24 cellular contexts compared by ENCODE assay signal in the genomic region with DNA sequence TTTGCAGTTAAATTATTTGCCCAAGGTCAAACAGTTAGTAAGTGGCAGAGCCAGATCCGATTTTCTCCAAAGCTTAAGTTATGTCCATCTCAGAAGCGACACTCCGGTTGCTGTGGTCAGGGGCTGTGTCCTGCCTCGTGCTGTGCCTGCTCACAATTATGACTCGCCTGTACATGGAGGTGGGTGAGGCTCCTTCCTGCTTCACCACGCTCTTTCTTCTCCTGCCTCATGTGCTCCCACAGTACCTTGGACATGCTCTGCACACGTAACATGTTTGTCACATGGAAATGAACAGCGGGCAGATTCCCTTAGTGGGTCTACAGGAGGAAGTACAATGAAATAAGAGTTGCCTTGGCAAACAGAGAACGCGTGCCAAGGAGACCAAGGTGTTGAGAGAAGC.
DNase-seq lines count a peak whose midpoint lies in the region; ATAC-seq, FAIRE-seq and TF ChIP-seq lines count a peak whose summit lies in the region.
"Had no signal": no experiment of that assay in that cellular context is flagged by ENCODE, and none has a peak within 500 bp of the region (broad histone marks: within the 10 kb centered on the region; RNA-seq: fewer than 3 reads in every experiment).

No MANE protein-coding gene starts in this region.

- H4K5ac ChIP-seq in H1 (ENCODE audit: insufficient read length, low read depth, low read length), result no peak overlapping the region

- no peak overlapping the region for H3K23ac ChIP-seq in H1 (ENCODE audit: insufficient read length)

- no peak overlapping the region for H3K27ac Mint-ChIP-seq in activated CD8-positive, alpha-beta memory T cell treated with anti-CD3 and anti-CD28 coated beads, Interleukin-2, amount 10 ng/mL, durations not matched to agents 7 days and 5 days
- H3K27ac Mint-ChIP-seq in osteocyte (ENCODE audit: unreplicated experiment), result no peak overlapping the region
- H3K27ac Mint-ChIP-seq in activated naive CD4-positive, alpha-beta T cell treated with anti-CD3 and anti-CD28 coated beads, Interleukin-2, amount 50 U/mL, for 72 hours, result peak overlapping the region in 1 of 2 donors; percentile 1
- H3K27ac Mint-ChIP-seq: B cell; CD4-positive, alpha-beta T cell; GM23338 had no signal

- no peaks in the 10 kb centered on the region for H3K23me2 ChIP-seq in H1 (ENCODE audit: low read depth, low read length)

- H3K79me2 ChIP-seq in H1 (ENCODE audit: control insufficient read depth in 1 of 2, insufficient read depth in 2 of 2, low read length in 2 of 2), result no peaks in the 10 kb centered on the region

- H3K9ac ChIP-seq in H1 (replicated peaks in 1 of 4; ENCODE audit: extremely low read depth in 1 of 4, low read depth in 3 of 4, low read length in 3 of 4), result no peak overlapping the region
- H3K9ac ChIP-seq: BLaER1 had no signal

- H3K9me3 Mint-ChIP-seq in activated CD8-positive, alpha-beta memory T cell treated with anti-CD3 and anti-CD28 coated beads, Interleukin-2, amount 10 ng/mL, durations not matched to agents 7 days and 5 days (ENCODE audit: low read depth), result no peaks in the 10 kb centered on the region
- no peaks in the 10 kb centered on the region for H3K9me3 Mint-ChIP-seq in osteocyte (ENCODE audit: unreplicated experiment)
- H3K9me3 Mint-ChIP-seq in activated naive CD4-positive, alpha-beta T cell treated with anti-CD3 and anti-CD28 coated beads, Interleukin-2, amount 50 U/mL, for 72 hours, result no peaks in the 10 kb centered on the region
- H3K9me3 Mint-ChIP-seq: CD4-positive, alpha-beta T cell; CD8-positive, alpha-beta memory T cell; GM23338 had no signal

- H3K56ac ChIP-seq in H1 (replicated peaks; ENCODE audit: insufficient read length, low read depth, low read length), result no peak overlapping the region

- H4K20me1 ChIP-seq in H1 (replicated peaks in 1 of 2; ENCODE audit: control insufficient read depth in 1 of 2, insufficient read depth in 2 of 2, low read length in 2 of 2), result no peaks in the 10 kb centered on the region
- H4K20me1 ChIP-seq: BLaER1 had no signal

- TF ChIP-seq RAD21 in H1 (IDR thresholded peaks at IDR 0.05 in 1 of 2, conservative IDR thresholded peaks at IDR 0.05 in 1 of 2; ENCODE audit: low read depth in 2 of 2, low read length in 2 of 2), result no peak

- no peak overlapping the region for H3K4me3 ChIP-seq in H1 (ENCODE audit: extremely low read depth in 1 of 4, insufficient read depth in 2 of 4, low read depth in 3 of 4, low read length in 4 of 4)
- H3K4me3 ChIP-seq in mucosa of descending colon, result no peak overlapping the region
- no peak overlapping the region for H3K4me3 ChIP-seq in heart right ventricle
- H3K4me3 ChIP-seq: BLaER1, GM23338 had no signal

- no peak overlapping the region for H3K4me3 Mint-ChIP-seq in activated CD8-positive, alpha-beta memory T cell treated with anti-CD3 and anti-CD28 coated beads, Interleukin-2, amount 10 ng/mL, durations not matched to agents 7 days and 5 days
- H3K4me3 Mint-ChIP-seq in osteocyte (ENCODE audit: unreplicated experiment), result no peak overlapping the region
- H3K4me3 Mint-ChIP-seq: B cell; CD14-positive monocyte; CD4-positive, alpha-beta T cell; CD8-positive, alpha-beta memory T cell; GM23338 had no signal

- no peak overlapping the region for H2BK20ac ChIP-seq in H1 (ENCODE audit: low read length)

- WGBS in H1 (ENCODE audit: extremely low coverage in 1 of 2, insufficient coverage in 1 of 2, insufficient read length in 1 of 2, insufficient replicate concordance in 2 of 2, low coverage in 1 of 2, low lambda C conversion rate in 2 of 2, missing lambda C conversion rate in 1 of 2), 2 experiments, result 90% methylated on average over 10 of the region's 10 CpGs; no CpG with 5 or more reads in 1 of the 2 experiments
- 93 to 97% methylated on average over 10 of the region's 10 CpGs for WGBS in heart right ventricle, 2 donors

- no peak overlapping the region for H3K18ac ChIP-seq in H1 (ENCODE audit: extremely low read depth, low read length)

- H2BK5ac ChIP-seq in H1 (ENCODE audit: low read depth, low read length), result no peak overlapping the region

- no peak overlapping the region for H3K14ac ChIP-seq in H1 (ENCODE audit: insufficient read length)

- H4K8ac ChIP-seq in H1 (ENCODE audit: extremely low read depth, insufficient read depth, low read length), result no peak overlapping the region

- no peak overlapping the region for H2AFZ ChIP-seq in H1 (ENCODE audit: low read length)
- H2AFZ ChIP-seq: GM23338 had no signal

- H3K36me3 Mint-ChIP-seq in activated CD8-positive, alpha-beta memory T cell treated with anti-CD3 and anti-CD28 coated beads, Interleukin-2, amount 10 ng/mL, durations not matched to agents 7 days and 5 days, result no peaks in the 10 kb centered on the region
- H3K36me3 Mint-ChIP-seq in osteocyte (ENCODE audit: unreplicated experiment), result no peaks in the 10 kb centered on the region
- H3K36me3 Mint-ChIP-seq in activated naive CD4-positive, alpha-beta T cell treated with anti-CD3 and anti-CD28 coated beads, Interleukin-2, amount 50 U/mL, for 72 hours, result no peaks in the 10 kb centered on the region
- H3K36me3 Mint-ChIP-seq: CD14-positive monocyte; CD8-positive, alpha-beta memory T cell had no signal

- H2BK120ac ChIP-seq in H1 (replicated peaks; ENCODE audit: low read depth, low read length), result no peak overlapping the region

- H3K27me3 Mint-ChIP-seq in activated CD8-positive, alpha-beta memory T cell treated with anti-CD3 and anti-CD28 coated beads, Interleukin-2, amount 10 ng/mL, durations not matched to agents 7 days and 5 days, result peaks cover 3% of the 10 kb centered on the region
- no peaks in the 10 kb centered on the region for H3K27me3 Mint-ChIP-seq in osteocyte (ENCODE audit: unreplicated experiment)
- H3K27me3 Mint-ChIP-seq: B cell; CD4-positive, alpha-beta T cell had no signal

- H2BK15ac ChIP-seq in H1 (ENCODE audit: low read length), result no peak overlapping the region

- no peak overlapping the region for H3K27ac ChIP-seq in H1 (ENCODE audit: low read depth, low read length)
- H3K27ac ChIP-seq in heart right ventricle, result no peak overlapping the region
- H3K27ac ChIP-seq: 22Rv1, BLaER1 had no signal

- intact Hi-C loops in mucosa of descending colon (cut with DNase I, micrococcal nuclease), result no loop called here
- intact Hi-C loops in heart right ventricle (cut with DNase I), result no loop called here

- H3K79me1 ChIP-seq in H1 (ENCODE audit: low read depth, low read length), result no peaks in the 10 kb centered on the region

- DNase-seq in activated CD8-positive, alpha-beta memory T cell treated with anti-CD3 and anti-CD28 coated beads for 24 hours, result peak; percentile 21
- no peak for DNase-seq in activated CD8-positive, alpha-beta memory T cell treated with anti-CD3 and anti-CD28 coated beads, Interleukin-2, amount 10 ng/mL, durations not matched to agents 7 days and 5 days
- DNase-seq in HTR-8/SVneo (ENCODE audit: insufficient read length, low spot score), result no peak
- no peak for DNase-seq in H1 (ENCODE audit: low read depth in 1 of 2, low spot score in 2 of 2)
- DNase-seq in osteocyte (ENCODE audit: extremely low spot score, unreplicated experiment), result peak; percentile 67
- no peak for DNase-seq in activated naive CD4-positive, alpha-beta T cell treated with anti-CD3 and anti-CD28 coated beads, Interleukin-2, amount 50 U/mL, for 72 hours (ENCODE audit: low spot score in 2 of 2)
- no peak for DNase-seq in mucosa of descending colon
- no peak for DNase-seq in heart right ventricle
- DNase-seq: CD4-positive, alpha-beta T cell; CD8-positive, alpha-beta memory T cell; DMS 273 treated with DMSO at 0.1 percent for 48 hours; DMS79; GF-D8; HCEC 1CT had no signal

- CTCF ChIA-PET in activated CD8-positive, alpha-beta memory T cell treated with anti-CD3 and anti-CD28 coated beads, Interleukin-2, amount 10 ng/mL, durations not matched to agents 7 days and 5 days (lab: Charles Lee), result no interaction called here
- CTCF ChIA-PET in H1 (lab: Charles Lee; ENCODE audit: partially characterized antibody), result no interaction called here

- peak overlapping the region; percentile 78; the same call in 1 of the 2 replicates for H2AK5ac ChIP-seq in H1 (ENCODE audit: low read depth, low read length)

- H4K91ac ChIP-seq in H1 (replicated peaks; ENCODE audit: insufficient read length, low read length), result no peak overlapping the region

- H3K4me1 ChIP-seq in H1 (replicated peaks in 1 of 4; ENCODE audit: control insufficient read depth in 3 of 4, insufficient read depth in 4 of 4, low read length in 3 of 4) (0 out of 7 replicates have a peak, but pooled peaks cover 0 to 2% (median 0%) of the 10 kb centered on the region in 4 experiments), mucosa of descending colon (ENCODE audit: low read depth) (no peaks in the 10 kb centered on the region), heart right ventricle (peaks cover 0 to 32% (median 0%) of the 10 kb centered on the region in 9 donors)

- H3K9me3 ChIP-seq in H1 (ENCODE audit: insufficient read depth in 2 of 2, low read depth in 1 of 2, low read length in 1 of 2) (no peaks in the 10 kb centered on the region), mucosa of descending colon (no peaks in the 10 kb centered on the region), heart right ventricle (no peaks in the 10 kb centered on the region)
- H3K9me3 ChIP-seq: BLaER1 had no signal

- no peak for TF ChIP-seq EP300 in H1 (IDR thresholded peaks at IDR 0.05; ENCODE audit: borderline replicate concordance in 1 of 2, low read depth in 2 of 2, low read length in 2 of 2)

- peak; percentile 23 for FAIRE-seq in HTR-8/SVneo (lab: Jason Lieb, UNC)
- no peak for FAIRE-seq in H1 (lab: Jason Lieb, UNC)
- FAIRE-seq: A204.1, D721Med, GM12891, GM18507, H54 had no signal

- H3K27me3 ChIP-seq in H1 (replicated peaks in 1 of 4; ENCODE audit: control insufficient read depth in 3 of 4, extremely low read depth in 1 of 4, insufficient read depth in 3 of 4, low read length in 3 of 4), result no peaks in the 10 kb centered on the region; a peak in 1 of 7 replicates
- H3K27me3 ChIP-seq in heart right ventricle, result peaks cover 0 to 29% (median 0%) of the 10 kb centered on the region in 7 donors
- H3K27me3 ChIP-seq: BLaER1 had no signal

- H3K4me1 Mint-ChIP-seq in activated CD8-positive, alpha-beta memory T cell treated with anti-CD3 and anti-CD28 coated beads, Interleukin-2, amount 10 ng/mL, durations not matched to agents 7 days and 5 days, result peaks cover 20% of the 10 kb centered on the region
- H3K4me1 Mint-ChIP-seq in osteocyte (ENCODE audit: unreplicated experiment), result no peaks in the 10 kb centered on the region

- TF ChIP-seq POLR2A in H1 (IDR thresholded peaks at IDR 0.05; ENCODE audit: control extremely low read depth in 1 of 2, low read depth in 2 of 2, low read length in 2 of 2), result no peak

- ATAC-seq in activated CD8-positive, alpha-beta memory T cell treated with anti-CD3 and anti-CD28 coated beads, Interleukin-2, amount 10 ng/mL, durations not matched to agents 7 days and 5 days, result no peak
- ATAC-seq in activated naive CD4-positive, alpha-beta T cell treated with anti-CD3 and anti-CD28 coated beads, Interleukin-2, amount 50 U/mL, for 72 hours, result no peak
- ATAC-seq in mucosa of descending colon (no peak), heart right ventricle (no peak)
- ATAC-seq: GM23338 had no signal

- no peak overlapping the region for H3K4ac ChIP-seq in H1 (replicated peaks; ENCODE audit: insufficient read length, low read depth, low read length)

- TF ChIP-seq CTCF in H1 (IDR thresholded peaks at IDR 0.05; ENCODE audit: control extremely low read depth in 1 of 3, insufficient read depth in 1 of 3, low read depth in 1 of 3, low read length in 3 of 3), result no peak
- no peak for TF ChIP-seq CTCF in osteocyte (IDR thresholded peaks at IDR 0.05)
- TF ChIP-seq CTCF in mucosa of descending colon (IDR thresholded peaks at IDR 0.05), result no peak
- TF ChIP-seq CTCF in heart right ventricle (IDR thresholded peaks at IDR 0.05), result no peak

- no peak overlapping the region for H3K4me2 ChIP-seq in H1 (ENCODE audit: insufficient read depth in 1 of 2, low read depth in 2 of 2, low read length in 2 of 2)
- H3K4me2 ChIP-seq: BLaER1, GM23338 had no signal

- no peaks in the 10 kb centered on the region for H3K36me3 ChIP-seq in H1 (ENCODE audit: control insufficient read depth in 2 of 4, insufficient read depth in 4 of 4, low read length in 3 of 4)
- H3K36me3 ChIP-seq in mucosa of descending colon (ENCODE audit: low read depth), result no peaks in the 10 kb centered on the region
- H3K36me3 ChIP-seq in heart right ventricle, result no peaks in the 10 kb centered on the region
- H3K36me3 ChIP-seq: BLaER1 had no signal

- H2BK12ac ChIP-seq in H1 (ENCODE audit: low read depth, low read length), result peak overlapping the region; percentile 18; the same call in 1 of the 2 replicates

- POLR2A ChIA-PET in H1 (lab: Charles Lee; ENCODE audit: partially characterized antibody), result interaction anchor here (1.0 kb wide), 1 partner anchor 64 kb away, joined by 3 read pairs; no protein-coding TSS in a partner anchor

Comparison
In these comparisons a context has a peak if more than half of its experiments do, and no peak if none do; other contexts are left out.
1. DNase-seq: peak in activated CD8-positive, alpha-beta memory T cell treated with anti-CD3 and anti-CD28 coated beads for 24 hours (single experiment) and osteocyte (single experiment); none in activated CD8-positive, alpha-beta memory T cell treated with anti-CD3 and anti-CD28 coated beads, Interleukin-2, amount 10 ng/mL, durations not matched to agents 7 days and 5 days (single experiment), HTR-8/SVneo (single experiment), H1 (0 of 2), activated naive CD4-positive, alpha-beta T cell treated with anti-CD3 and anti-CD28 coated beads, Interleukin-2, amount 50 U/mL, for 72 hours (0 of 2), mucosa of descending colon (0 of 3) and heart right ventricle (0 of 2).